ENCODE assay signal across 9 cellular contexts in the genomic region with DNA sequence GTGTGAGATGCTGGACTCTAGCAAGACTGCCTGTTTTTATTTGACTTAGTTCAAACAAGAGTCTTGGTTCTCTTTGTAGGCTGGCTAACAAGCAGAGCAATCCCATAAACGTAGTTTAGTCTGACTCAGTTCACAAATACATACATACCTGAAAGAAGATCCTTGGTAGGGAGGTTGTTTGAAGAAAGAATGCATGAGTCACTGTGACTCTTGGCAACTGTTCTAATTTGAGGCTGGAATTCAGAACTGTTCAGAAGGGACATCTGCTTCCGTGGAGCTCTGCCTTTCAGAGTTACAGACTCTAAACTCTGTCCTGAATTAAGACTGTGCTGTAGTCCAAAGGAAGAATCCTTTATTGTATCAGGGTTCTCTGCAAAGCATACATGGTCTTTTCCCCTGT. TPM values are rescaled to one million over a fixed set of nuclear protein-coding genes. Genes with fewer than 3 reads are reported as not detected.
A peak's percentile ranks its signal among the peaks of the same experiment; 100 is the strongest.
DNase-seq lines count a peak whose midpoint lies in the region; ATAC-seq and TF ChIP-seq lines count a peak whose summit lies in the region.
"Had no signal": no experiment of that assay in that cellular context is flagged by ENCODE, and none has a peak within 500 bp of the region (broad histone marks: within the 10 kb centered on the region; RNA-seq: fewer than 3 reads in every experiment).

No MANE protein-coding gene starts in this region.

- ATAC-seq in HG03196 (IDR thresholded peaks at IDR 0.05; ENCODE audit: unreplicated experiment) (no peak), HG03378 (IDR thresholded peaks at IDR 0.05; ENCODE audit: unreplicated experiment) (no peak)
- ATAC-seq in stimulated activated naive B cell treated with anti-CD40 and anti-IgM and Interleukin-4, amounts not matched to agents 10 μg/mL and 1 μg/mL and 100 μg/mL, for 72 hours (replicated peaks): no peak

- H3K4me1 Mint-ChIP-seq in stimulated activated naive B cell treated with anti-CD40 and anti-IgM and Interleukin-4, amounts not matched to agents 10 μg/mL and 1 μg/mL and 100 μg/mL, for 72 hours: peaks cover 2 to 5% of the 10 kb centered on the region in 2 donors

- peak; percentile 96 for DNase-seq in ELR (ENCODE audit: low read depth)
- peak; percentile 69 to 87 for DNase-seq in SJCRH30
- DNase-seq in fibroblast of villous mesenchyme (ENCODE audit: low read depth): peak; percentile 92
- peak; percentile 66 for DNase-seq in pons (ENCODE audit: low spot score)
- DNase-seq in NCI-H128 (lab: John Stamatoyannopoulos, UW; ENCODE audit: unreplicated experiment): no peak
- no peak for DNase-seq in stimulated activated naive B cell treated with anti-CD40 and anti-IgM and Interleukin-4, amounts not matched to agents 10 μg/mL and 1 μg/mL and 100 μg/mL, for 72 hours
- DNase-seq: activated effector memory CD4-positive, alpha-beta T cell treated with anti-CD3 and anti-CD28 coated beads, Interleukin-2, amount 50 U/mL, for 16 hours had no signal

- H3K9me3 Mint-ChIP-seq in stimulated activated naive B cell treated with anti-CD40 and anti-IgM and Interleukin-4, amounts not matched to agents 10 μg/mL and 1 μg/mL and 100 μg/mL, for 72 hours: no peaks in the 10 kb centered on the region

- H3K27me3 ChIP-seq in SJCRH30: no peaks in the 10 kb centered on the region

- no peak for TF ChIP-seq CTCF in fibroblast of villous mesenchyme (IDR thresholded peaks at IDR 0.05; ENCODE audit: insufficient read depth, low read depth, low read length)

- no peak overlapping the region for H3K4me3 Mint-ChIP-seq in stimulated activated naive B cell treated with anti-CD40 and anti-IgM and Interleukin-4, amounts not matched to agents 10 μg/mL and 1 μg/mL and 100 μg/mL, for 72 hours

- H3K36me3 Mint-ChIP-seq in stimulated activated naive B cell treated with anti-CD40 and anti-IgM and Interleukin-4, amounts not matched to agents 10 μg/mL and 1 μg/mL and 100 μg/mL, for 72 hours: peaks cover 10 to 30% of the 10 kb centered on the region in 2 donors

- no peaks in the 10 kb centered on the region for H3K9me3 ChIP-seq in SJCRH30 (replicated peaks)

- H3K36me3 ChIP-seq in SJCRH30: peaks cover 30% of the 10 kb centered on the region

- H3K4me3 ChIP-seq in SJCRH30 (no peak overlapping the region), fibroblast of villous mesenchyme (ENCODE audit: low read depth, low read length) (no peak overlapping the region)

- H3K4me1 ChIP-seq in SJCRH30: peaks cover 49% of the 10 kb centered on the region

- H3K27me3 Mint-ChIP-seq in stimulated activated naive B cell treated with anti-CD40 and anti-IgM and Interleukin-4, amounts not matched to agents 10 μg/mL and 1 μg/mL and 100 μg/mL, for 72 hours: no peaks in the 10 kb centered on the region

- H3K27ac ChIP-seq in SJCRH30: peak overlapping the region; percentile 91

- no peak overlapping the region for H3K27ac Mint-ChIP-seq in stimulated activated naive B cell treated with anti-CD40 and anti-IgM and Interleukin-4, amounts not matched to agents 10 μg/mL and 1 μg/mL and 100 μg/mL, for 72 hours

RNA-seq across cellular contexts. Expression of a gene that starts 32.2 kb away (rescaled TPM):
- total RNA-seq in SJCRH30 (2014; rRNA removed; shearing (Covaris generic)): 27.5 and 31.3 TPM in 2 replicates
- total RNA-seq in fibroblast of villous mesenchyme: 19.6 and 54.4 TPM in 2 replicates

RNA-seq across cellular contexts. Expression of a gene that starts 32.5 kb away (rescaled TPM):
- 52.7 and 56.5 TPM in 2 replicates for total RNA-seq in SJCRH30 (2014; rRNA removed; shearing (Covaris generic))
- total RNA-seq in fibroblast of villous mesenchyme: 48.0 and 165 TPM in 2 replicates

Comparison
In these comparisons a context has a peak if more than half of its experiments do, and no peak if none do; other contexts are left out.
1. DNase-seq: peak in ELR (single experiment), SJCRH30 (2 of 2), fibroblast of villous mesenchyme (single experiment) and pons (single experiment); none in NCI-H128 (single experiment) and stimulated activated naive B cell treated with anti-CD40 and anti-IgM and Interleukin-4, amounts not matched to agents 10 μg/mL and 1 μg/mL and 100 μg/mL, for 72 hours (single experiment).